18 cellular contexts compared by ENCODE assay signal in genomic region chr7:52726986-52727385, GRCh38.
"Had no signal": no experiment of that assay in that cellular context is flagged by ENCODE, and none has a peak within 500 bp of the region (broad histone marks: within the 10 kb centered on the region; RNA-seq: fewer than 3 reads in every experiment).

No MANE protein-coding gene starts in this region.

- DNase-seq: cortex of kidney; effector memory CD4-positive, alpha-beta T cell; heart left ventricle; hypothalamus; kidney glomerular epithelial cell; mammary epithelial cell; occipital lobe; pancreas; retina; right lobe of liver; spleen; stimulated activated CD4-positive, alpha-beta T cell treated with anti-CD3 and anti-CD28 coated beads, Interleukin-15, amount 100 ng/mL, for 24 hours; stimulated activated CD4-positive, alpha-beta T cell treated with anti-CD3 and anti-CD28 coated beads, Interleukin-1b, Interleukin-23, amount 100 ng/mL, for 48 hours; stimulated activated CD4-positive, alpha-beta T cell treated with anti-CD3 and anti-CD28 coated beads, Interleukin-4, amount 100 ng/mL, for 24 hours; stimulated activated naive B cell treated with anti-CD40 and anti-IgM and Interleukin-4, amounts not matched to agents 10 μg/mL and 1 μg/mL and 100 μg/mL, for 72 hours; stimulated activated naive CD8-positive, alpha-beta T cell treated with anti-CD3 and anti-CD28 coated beads, Interleukin-15, amount 100 ng/mL, for 72 hours; testis; upper lobe of right lung had no signal
